13 cellular contexts compared by ENCODE assay signal in the genomic region with DNA sequence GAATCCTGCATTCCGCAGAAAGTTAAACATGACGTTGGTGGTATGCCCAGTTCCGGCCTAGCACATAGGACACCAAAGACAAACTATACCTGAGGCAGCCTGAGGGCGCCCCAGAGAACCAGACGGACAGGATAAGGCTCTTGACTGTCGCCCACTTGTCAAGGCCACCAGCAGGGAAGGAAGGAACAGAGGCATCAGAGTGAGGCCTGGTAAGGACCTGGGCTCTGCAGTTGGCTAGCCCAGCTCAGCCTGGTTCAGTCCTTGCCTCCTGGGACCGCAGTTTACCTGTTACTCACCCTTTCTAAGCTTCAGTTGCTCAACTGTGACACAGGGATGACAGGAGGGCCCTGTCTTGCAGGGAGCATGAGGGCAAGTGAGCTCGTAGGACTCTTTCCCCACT.
DNase-seq lines count a peak whose midpoint lies in the region; ATAC-seq and TF ChIP-seq lines count a peak whose summit lies in the region.
"Had no signal": no experiment of that assay in that cellular context is flagged by ENCODE, and none has a peak within 500 bp of the region (broad histone marks: within the 10 kb centered on the region; RNA-seq: fewer than 3 reads in every experiment).

No MANE protein-coding gene starts in this region.

- peaks cover 13 to 26% (median 21%) of the 10 kb centered on the region in 4 donors for H3K4me1 ChIP-seq in upper lobe of left lung

- no peak for TF ChIP-seq POLR2A in upper lobe of left lung (IDR thresholded peaks at IDR 0.05)

- no peak for TF ChIP-seq CTCF in nephron (IDR thresholded peaks at IDR 0.05; ENCODE audit: unreplicated experiment in 3 of 3)
- TF ChIP-seq CTCF in upper lobe of left lung (IDR thresholded peaks at IDR 0.05), result peak in 2 of 6 experiments; percentile 13 to 35

- H3K36me3 ChIP-seq in upper lobe of left lung, result peaks cover 5 to 33% (median 13%) of the 10 kb centered on the region in 4 donors

- peak overlapping the region; percentile 23 for H3K27ac ChIP-seq in epithelial cell of prostate
- H3K27ac ChIP-seq in upper lobe of left lung, result peak overlapping the region; percentile 70 to 89 (median 78)

- ATAC-seq in upper lobe of left lung (ENCODE audit: low FRiP score in 2 of 2), result peak; percentile 26 to 69
- no peak for ATAC-seq in HG02852 (IDR thresholded peaks at IDR 0.05; ENCODE audit: unreplicated experiment)

- H3K9me3 Mint-ChIP-seq in nephron, result no peaks in the 10 kb centered on the region
- H3K9me3 Mint-ChIP-seq: H9 had no signal

- peaks cover 25% of the 10 kb centered on the region for H3K4me1 Mint-ChIP-seq in nephron
- H3K4me1 Mint-ChIP-seq: H9 had no signal

- no peak overlapping the region for H3K4me3 ChIP-seq in upper lobe of left lung

- WGBS in upper lobe of left lung, 2 donors, result 66 to 75% methylated on average over 8 of the region's 8 CpGs

- peak; percentile 18 for DNase-seq in DMS53 (lab: John Stamatoyannopoulos, UW)
- no peak for DNase-seq in DMS53 treated with DMSO at 0.1 percent for 48 hours (lab: John Stamatoyannopoulos, UW; ENCODE audit: unreplicated experiment)
- DNase-seq in epithelial cell of prostate (ENCODE audit: low read depth, low spot score), result no peak
- DNase-seq in upper lobe of left lung, result peak in 1 of 2 donors; percentile 78
- DNase-seq in AML-193 (lab: John Stamatoyannopoulos, UW), result no peak
- DNase-seq in NCI-H748 treated with DMSO at 0.1 percent for 48 hours (lab: John Stamatoyannopoulos, UW), result no peak
- DNase-seq: 8988T, COR-L47, H9, RPMI8226, T-helper 9 cell had no signal

- H3K36me3 Mint-ChIP-seq in nephron (ENCODE audit: low read depth), result peaks cover 69% of the 10 kb centered on the region

- no peak for TF ChIP-seq EP300 in upper lobe of left lung (IDR thresholded peaks at IDR 0.05)

- no peak overlapping the region for H3K4me3 Mint-ChIP-seq in nephron
- H3K4me3 Mint-ChIP-seq: H9 had no signal

- peak overlapping the region; percentile 90 to 95 (median 94) for H3K27ac Mint-ChIP-seq in nephron
- H3K27ac Mint-ChIP-seq: H9 had no signal

- H3K27me3 Mint-ChIP-seq in nephron (ENCODE audit: low read depth), result no peaks in the 10 kb centered on the region

- H3K9me3 ChIP-seq in upper lobe of left lung, result no peaks in the 10 kb centered on the region

- H3K27me3 ChIP-seq in upper lobe of left lung, result no peaks in the 10 kb centered on the region
